In the genomic region with DNA sequence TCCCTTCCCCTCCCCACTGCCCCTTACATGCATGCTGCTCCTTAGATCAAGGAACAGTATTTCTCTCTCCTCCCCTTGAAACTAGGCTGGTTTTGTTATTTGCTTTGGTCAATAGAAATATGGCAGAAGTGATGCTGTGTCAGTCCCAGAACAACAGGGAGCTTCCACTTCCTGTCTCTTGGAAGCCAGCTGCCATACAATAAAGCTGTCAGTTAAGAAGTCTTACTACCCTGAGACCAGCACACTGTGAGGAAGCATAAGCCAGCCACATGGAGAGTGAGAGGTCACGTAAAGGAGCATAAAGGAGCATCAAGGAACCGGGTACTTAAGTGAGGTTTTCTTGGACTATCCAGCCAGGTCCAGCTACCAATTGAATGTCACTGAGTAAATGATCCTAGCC, we compare ENCODE assay signal across 22 cellular contexts.
"Had no signal": no experiment of that assay in that cellular context is flagged by ENCODE, and none has a peak within 500 bp of the region (broad histone marks: within the 10 kb centered on the region; RNA-seq: fewer than 3 reads in every experiment).

No MANE protein-coding gene starts in this region.

- H3K4me3 ChIP-seq: body of pancreas, colonic mucosa, ovary, right lobe of liver, smooth muscle cell, tibial nerve, vagina had no signal

- H3K4me1 Mint-ChIP-seq: activated CD4-positive, alpha-beta T cell treated with anti-CD3 and anti-CD28 coated beads, Interleukin-2, amount 10 ng/mL, durations not matched to agents 24 days and 14 days; activated naive CD8-positive, alpha-beta T cell treated with anti-CD3 and anti-CD28 coated beads for 36 hours had no signal

- H3K27me3 ChIP-seq: body of pancreas, colonic mucosa, ovary, right lobe of liver, tibial nerve, vagina had no signal

- H3K27me3 Mint-ChIP-seq: activated CD4-positive, alpha-beta T cell treated with anti-CD3 and anti-CD28 coated beads, Interleukin-2, amount 10 ng/mL, durations not matched to agents 24 days and 14 days; activated naive CD8-positive, alpha-beta T cell treated with anti-CD3 and anti-CD28 coated beads for 36 hours had no signal

- H3K27ac Mint-ChIP-seq: activated CD4-positive, alpha-beta T cell treated with anti-CD3 and anti-CD28 coated beads, Interleukin-2, amount 10 ng/mL, durations not matched to agents 24 days and 14 days; activated CD8-positive, alpha-beta T cell treated with anti-CD3 and anti-CD28 coated beads, Interleukin-2, amount 10 ng/mL, durations not matched to agents 7 days and 5 days; activated naive CD8-positive, alpha-beta T cell treated with anti-CD3 and anti-CD28 coated beads for 36 hours; activated T-cell treated with anti-CD3 and anti-CD28 coated beads, Interleukin-2, amount 50 U/mL, for 72 hours had no signal

- H3K27ac ChIP-seq: body of pancreas, colonic mucosa, ovary, right lobe of liver, tibial nerve, vagina had no signal

- H3K36me3 Mint-ChIP-seq: activated naive CD8-positive, alpha-beta T cell treated with anti-CD3 and anti-CD28 coated beads for 36 hours had no signal

- H3K4me3 Mint-ChIP-seq: activated CD4-positive, alpha-beta T cell treated with anti-CD3 and anti-CD28 coated beads, Interleukin-2, amount 10 ng/mL, durations not matched to agents 24 days and 14 days; activated CD8-positive, alpha-beta T cell treated with anti-CD3 and anti-CD28 coated beads, Interleukin-2, amount 10 ng/mL, durations not matched to agents 7 days and 5 days; activated naive CD8-positive, alpha-beta T cell treated with anti-CD3 and anti-CD28 coated beads for 36 hours; activated T-cell treated with anti-CD3 and anti-CD28 coated beads, Interleukin-2, amount 50 U/mL, for 72 hours had no signal

- H3K9me3 ChIP-seq: colonic mucosa, ovary, right lobe of liver, tibial nerve, vagina had no signal

- H3K9me3 Mint-ChIP-seq: activated CD4-positive, alpha-beta T cell treated with anti-CD3 and anti-CD28 coated beads, Interleukin-2, amount 10 ng/mL, durations not matched to agents 24 days and 14 days; activated naive CD8-positive, alpha-beta T cell treated with anti-CD3 and anti-CD28 coated beads for 36 hours had no signal

- H3K4me1 ChIP-seq: body of pancreas, colonic mucosa, right lobe of liver, tibial nerve, vagina had no signal

- FAIRE-seq: endometrium had no signal

- DNase-seq: activated CD4-positive, alpha-beta T cell treated with anti-CD3 and anti-CD28 coated beads, Interleukin-2, amount 10 ng/mL, durations not matched to agents 24 days and 14 days; activated CD4-positive, CD25-positive, alpha-beta regulatory T cell; activated CD8-positive, alpha-beta memory T cell treated with anti-CD3 and anti-CD28 coated beads, Interleukin-2, amount 50 U/mL, for 48 hours; activated CD8-positive, alpha-beta T cell treated with anti-CD3 and anti-CD28 coated beads, Interleukin-2, amount 10 ng/mL, durations not matched to agents 7 days and 5 days; activated naive CD8-positive, alpha-beta T cell treated with anti-CD3 and anti-CD28 coated beads for 36 hours; activated T-cell treated with anti-CD3 and anti-CD28 coated beads, Interleukin-2, amount 50 U/mL, for 72 hours; amygdala; body of pancreas; central memory CD4-positive, alpha-beta T cell; colonic mucosa; hypothalamus; mesenchymal stem cell; ovary; right lobe of liver; stimulated activated CD4-positive, alpha-beta T cell treated with anti-CD3 and anti-CD28 coated beads, Interleukin-4, amount 100 ng/mL, for 4 hours; stimulated activated CD8-positive, alpha-beta memory T cell treated with anti-CD3 and anti-CD28 coated beads, Interleukin-4, amount 100 ng/mL, for 48 hours; stimulated activated naive CD4-positive, alpha-beta T cell treated with Interleukin-2 at 50 U/mL for 16 hours; substantia nigra had no signal

- H3K36me3 ChIP-seq: colonic mucosa, ovary, right lobe of liver, tibial nerve, vagina had no signal

- ATAC-seq: activated CD8-positive, alpha-beta T cell treated with anti-CD3 and anti-CD28 coated beads, Interleukin-2, amount 10 ng/mL, durations not matched to agents 7 days and 5 days; activated T-cell treated with anti-CD3 and anti-CD28 coated beads, Interleukin-2, amount 50 U/mL, for 72 hours; body of pancreas had no signal
